25 cellular contexts compared by ENCODE assay signal in the genomic region with DNA sequence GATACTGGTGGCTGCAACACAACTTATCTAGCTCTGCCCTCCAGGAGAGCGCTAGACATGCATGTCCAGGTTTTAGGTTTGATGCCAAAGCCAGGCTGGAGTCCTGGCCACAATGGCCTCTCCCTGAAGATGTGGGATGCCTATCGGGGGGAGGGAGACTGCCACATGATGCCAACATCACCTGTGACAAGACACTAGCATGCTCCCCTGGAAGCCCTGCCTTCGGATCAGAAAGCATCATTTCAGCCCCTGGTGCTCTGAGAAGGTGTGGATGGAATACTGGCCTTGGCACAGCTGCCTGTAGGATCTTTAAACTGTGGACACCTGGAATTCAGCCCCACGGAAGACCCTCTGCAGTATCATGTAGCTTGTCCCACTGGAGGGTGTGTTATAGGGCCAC.
"Had no signal": no experiment of that assay in that cellular context is flagged by ENCODE, and none has a peak within 500 bp of the region (broad histone marks: within the 10 kb centered on the region; RNA-seq: fewer than 3 reads in every experiment).

No MANE protein-coding gene starts in this region.

- DNase-seq: colonic mucosa; cortex of kidney; effector CD8-positive, alpha-beta T cell; effector memory CD8-positive, alpha-beta T cell; endodermal cell; erythroblast; foreskin keratinocyte; heart left ventricle; hypothalamus; immature natural killer cell; islet precursor cell; kidney; kidney glomerular epithelial cell; left colon; left ventricle myocardium superior; lower lobe of right lung; mesenchymal stem cell; mucosa of descending colon had no signal

- H3K36me3 Mint-ChIP-seq: immature natural killer cell, mesothelial cell of epicardium had no signal

- H3K27me3 Mint-ChIP-seq: dendritic cell treated with granulocyte-macrophage colony-stimulating factor and Interleukin-4, amounts not matched to agents 40 ng/mL and 50 ng/mL, for 4 days; effector memory CD8-positive, alpha-beta T cell had no signal

- H3K27me3 ChIP-seq: colonic mucosa, foreskin keratinocyte, hepatocyte had no signal

- H3K4me2 ChIP-seq: hepatocyte had no signal

- FAIRE-seq: endometrium, frontal cortex, kidney had no signal

- H3K27ac Mint-ChIP-seq: dendritic cell treated with granulocyte-macrophage colony-stimulating factor and Interleukin-4, amounts not matched to agents 40 ng/mL and 50 ng/mL, for 4 days; effector memory CD8-positive, alpha-beta T cell; endodermal cell; immature natural killer cell; mesothelial cell of epicardium had no signal

- H3K4me1 Mint-ChIP-seq: immature natural killer cell had no signal

- H3K79me2 ChIP-seq: hepatocyte had no signal

- H3K9me3 Mint-ChIP-seq: dendritic cell treated with granulocyte-macrophage colony-stimulating factor and Interleukin-4, amounts not matched to agents 40 ng/mL and 50 ng/mL, for 4 days; endodermal cell; mesothelial cell of epicardium had no signal

- H3K36me3 ChIP-seq: colonic mucosa, gastroesophageal sphincter, heart left ventricle, lower lobe of right lung had no signal

- H3K9me3 ChIP-seq: colonic mucosa, gastroesophageal sphincter, heart left ventricle, lower lobe of right lung, mucosa of descending colon had no signal

- H3K4me3 ChIP-seq: colonic mucosa, gastroesophageal sphincter, heart left ventricle, hepatocyte, lower lobe of right lung, mucosa of descending colon had no signal

- H2AFZ ChIP-seq: hepatocyte had no signal

- H3K4me1 ChIP-seq: colonic mucosa, foreskin keratinocyte, gastroesophageal sphincter, heart left ventricle, lower lobe of right lung had no signal

- H3K4me3 Mint-ChIP-seq: dendritic cell treated with granulocyte-macrophage colony-stimulating factor and Interleukin-4, amounts not matched to agents 40 ng/mL and 50 ng/mL, for 4 days; effector memory CD8-positive, alpha-beta T cell; endodermal cell; immature natural killer cell; mesothelial cell of epicardium had no signal

- H3K27ac ChIP-seq: colonic mucosa, epithelial cell of prostate, foreskin keratinocyte, gastroesophageal sphincter, heart left ventricle, hepatocyte, lower lobe of right lung had no signal
